ENCODE assay signal across 10 cellular contexts in the genomic region with DNA sequence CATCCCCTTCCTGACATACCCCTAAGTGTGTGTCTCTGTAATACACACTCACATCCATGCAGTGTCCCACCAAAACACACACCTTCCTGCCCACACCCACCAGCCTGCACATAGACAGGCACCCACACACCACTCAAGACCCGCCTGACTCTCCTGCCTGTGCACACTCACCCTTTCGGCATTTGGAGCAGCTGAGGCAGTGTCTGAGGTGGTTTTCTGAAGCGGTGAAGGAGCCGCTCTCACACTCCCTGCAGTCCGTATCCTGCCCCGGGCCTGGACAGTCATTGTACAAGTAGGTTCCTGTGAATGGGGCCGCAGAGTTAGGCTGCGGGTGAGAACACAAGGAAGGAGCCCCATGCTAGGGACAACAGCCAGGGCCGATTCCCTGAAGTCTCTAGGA. TPM values are rescaled to one million over a fixed set of nuclear protein-coding genes. Genes with fewer than 3 reads are reported as not detected.
DNase-seq lines count a peak whose midpoint lies in the region; ATAC-seq and TF ChIP-seq lines count a peak whose summit lies in the region.
"Had no signal": no experiment of that assay in that cellular context is flagged by ENCODE, and none has a peak within 500 bp of the region (broad histone marks: within the 10 kb centered on the region; RNA-seq: fewer than 3 reads in every experiment).

No MANE protein-coding gene starts in this region.

- intact Hi-C loops in activated CD4-positive, alpha-beta T cell treated with anti-CD3 and anti-CD28 coated beads for 36 hours (cut with DNase I, micrococcal nuclease) = no loop called here

- H3K4me1 ChIP-seq in suprapubic skin = peaks cover 72% of the 10 kb centered on the region

- peak overlapping the region; percentile 15 for H3K4me3 Mint-ChIP-seq in activated CD4-positive, alpha-beta T cell treated with anti-CD3 and anti-CD28 coated beads for 36 hours
- peak overlapping the region; percentile 75 to 76 for H3K4me3 Mint-ChIP-seq in activated T-cell treated with anti-CD3 and anti-CD28 coated beads, Interleukin-2, amount 50 U/mL, for 72 hours

- no peak for TF ChIP-seq EP300 in suprapubic skin (IDR thresholded peaks at IDR 0.05)

- 73% methylated on average over 9 of the region's 9 CpGs for WGBS in suprapubic skin

- H3K27me3 ChIP-seq in suprapubic skin = no peaks in the 10 kb centered on the region

- peak overlapping the region; percentile 79 for H3K27ac Mint-ChIP-seq in activated CD4-positive, alpha-beta T cell treated with anti-CD3 and anti-CD28 coated beads for 36 hours
- peak overlapping the region; percentile 88 for H3K27ac Mint-ChIP-seq in activated T-cell treated with anti-CD3 and anti-CD28 coated beads, Interleukin-2, amount 50 U/mL, for 72 hours

- peak; percentile 32 for DNase-seq in activated CD4-positive, alpha-beta T cell treated with anti-CD3 and anti-CD28 coated beads for 36 hours
- DNase-seq in activated CD4-positive, alpha-beta T cell treated with anti-CD3 and anti-CD28 coated beads for 4 hours = no peak
- no peak for DNase-seq in activated T-cell treated with anti-CD3 and anti-CD28 coated beads, Interleukin-2, amount 50 U/mL, for 72 hours
- DNase-seq in iris pigment epithelial cell (ENCODE audit: low read depth) (peak; percentile 93), suprapubic skin (ENCODE audit: low spot score in 2 of 2) (peak in 1 of 2 donors; percentile 74), NCI-H748 (lab: John Stamatoyannopoulos, UW; ENCODE audit: unreplicated experiment) (no peak), RKO (ENCODE audit: low spot score) (no peak), NCI-H1048 (lab: John Stamatoyannopoulos, UW) (no peak)

- no peaks in the 10 kb centered on the region for H3K9me3 Mint-ChIP-seq in activated CD4-positive, alpha-beta T cell treated with anti-CD3 and anti-CD28 coated beads for 36 hours (ENCODE audit: low read depth)
- no peaks in the 10 kb centered on the region for H3K9me3 Mint-ChIP-seq in activated T-cell treated with anti-CD3 and anti-CD28 coated beads, Interleukin-2, amount 50 U/mL, for 72 hours
- H3K9me3 Mint-ChIP-seq: IgD-negative memory B cell had no signal

- peaks cover 21% of the 10 kb centered on the region for H3K4me1 Mint-ChIP-seq in activated CD4-positive, alpha-beta T cell treated with anti-CD3 and anti-CD28 coated beads for 36 hours
- peaks cover 8% of the 10 kb centered on the region for H3K4me1 Mint-ChIP-seq in activated T-cell treated with anti-CD3 and anti-CD28 coated beads, Interleukin-2, amount 50 U/mL, for 72 hours (ENCODE audit: low read depth)

- no peak overlapping the region for H3K4me3 ChIP-seq in suprapubic skin

- H3K36me3 ChIP-seq in suprapubic skin = peaks cover 56% of the 10 kb centered on the region

- no peaks in the 10 kb centered on the region for H3K9me3 ChIP-seq in suprapubic skin

- no peak for TF ChIP-seq CTCF in suprapubic skin (IDR thresholded peaks at IDR 0.05)

- CTCF ChIA-PET in activated CD4-positive, alpha-beta T cell treated with anti-CD3 and anti-CD28 coated beads for 36 hours (lab: Charles Lee) = interaction anchor here (1.3 to 3.4 kb wide), 3 partner anchors 8 to 14 kb away, joined by 4 to 21 read pairs (median 11); no protein-coding TSS in a partner anchor

- TF ChIP-seq POLR2A in suprapubic skin (IDR thresholded peaks at IDR 0.05) = no peak

- peak overlapping the region; percentile 99 for H3K27ac ChIP-seq in suprapubic skin
- H3K27ac ChIP-seq: VCaP had no signal

- ATAC-seq in activated CD4-positive, alpha-beta T cell treated with anti-CD3 and anti-CD28 coated beads for 36 hours = no peak
- ATAC-seq in activated T-cell treated with anti-CD3 and anti-CD28 coated beads, Interleukin-2, amount 50 U/mL, for 72 hours (replicated peaks in 1 of 2) = peak in 1 of 2 donors; percentile 14

- peaks cover 55% of the 10 kb centered on the region for H3K36me3 Mint-ChIP-seq in activated CD4-positive, alpha-beta T cell treated with anti-CD3 and anti-CD28 coated beads for 36 hours (ENCODE audit: low read depth)
- H3K36me3 Mint-ChIP-seq in activated T-cell treated with anti-CD3 and anti-CD28 coated beads, Interleukin-2, amount 50 U/mL, for 72 hours (ENCODE audit: insufficient read depth in 2 of 2) = peaks cover 15 to 25% of the 10 kb centered on the region in 2 donors
- H3K36me3 Mint-ChIP-seq: IgD-negative memory B cell had no signal

- POLR2A ChIA-PET in activated CD4-positive, alpha-beta T cell treated with anti-CD3 and anti-CD28 coated beads for 36 hours (lab: Charles Lee) = interaction anchor here (0.6 kb wide), 1 partner anchor 18 kb away, joined by 6 read pairs; no protein-coding TSS in a partner anchor

- H3K27me3 Mint-ChIP-seq in activated CD4-positive, alpha-beta T cell treated with anti-CD3 and anti-CD28 coated beads for 36 hours = no peaks in the 10 kb centered on the region
- H3K27me3 Mint-ChIP-seq in activated T-cell treated with anti-CD3 and anti-CD28 coated beads, Interleukin-2, amount 50 U/mL, for 72 hours (ENCODE audit: low read depth) = no peaks in the 10 kb centered on the region

RNA-seq across cellular contexts. Expression of gene TNFRSF1A, which starts 8.3 kb away (rescaled TPM):
- 10 to 100 TPM; 42.1 to 58.7 TPM for total RNA-seq in activated CD4-positive, alpha-beta T cell treated with anti-CD3 and anti-CD28 coated beads for 36 hours
- 10 to 100 TPM; 48.4 to 52.1 TPM for total RNA-seq in activated T-cell treated with anti-CD3 and anti-CD28 coated beads, Interleukin-2, amount 50 U/mL, for 72 hours
- 100 to 1,000 TPM; 276 to 352 (median 281) TPM for total RNA-seq in suprapubic skin

RNA-seq across cellular contexts. Expression of gene PLEKHG6, which starts 23.1 kb away (rescaled TPM):
- not detected for total RNA-seq in activated CD4-positive, alpha-beta T cell treated with anti-CD3 and anti-CD28 coated beads for 36 hours
- total RNA-seq in activated T-cell treated with anti-CD3 and anti-CD28 coated beads, Interleukin-2, amount 50 U/mL, for 72 hours = not detected
- 10 to 100 TPM; 12.4 to 29.9 (median 27.8) TPM for total RNA-seq in suprapubic skin

RNA-seq across cellular contexts. Expression of gene SCNN1A, which starts 41.8 kb away (rescaled TPM):
- under 1 TPM in 1 of 2 experiments, not detected in 1; 0.05 TPM for total RNA-seq in activated CD4-positive, alpha-beta T cell treated with anti-CD3 and anti-CD28 coated beads for 36 hours
- total RNA-seq in activated T-cell treated with anti-CD3 and anti-CD28 coated beads, Interleukin-2, amount 50 U/mL, for 72 hours = under 1 TPM; 0.29 to 0.67 TPM
- 100 to 1,000 TPM in 1 of 4 donors, 10 to 100 TPM in 3; 74.2 to 143 (median 93.7) TPM for total RNA-seq in suprapubic skin

RNA-seq across cellular contexts. Expression of gene LTBR, which starts 50.4 kb away (rescaled TPM):
- total RNA-seq in activated CD4-positive, alpha-beta T cell treated with anti-CD3 and anti-CD28 coated beads for 36 hours = 1 to 10 TPM in 1 of 2 experiments, under 1 TPM in 1; 0.57 to 1.1 TPM
- 1 to 10 TPM; 1.3 to 1.9 TPM for total RNA-seq in activated T-cell treated with anti-CD3 and anti-CD28 coated beads, Interleukin-2, amount 50 U/mL, for 72 hours
- 100 to 1,000 TPM; 157 to 297 (median 204) TPM for total RNA-seq in suprapubic skin

Comparison
In these comparisons a context has a peak if more than half of its experiments do, and no peak if none do; other contexts are left out.
1. DNase-seq: peak in activated CD4-positive, alpha-beta T cell treated with anti-CD3 and anti-CD28 coated beads for 36 hours (single experiment) and iris pigment epithelial cell (single experiment); none in activated CD4-positive, alpha-beta T cell treated with anti-CD3 and anti-CD28 coated beads for 4 hours (0 of 2), activated T-cell treated with anti-CD3 and anti-CD28 coated beads, Interleukin-2, amount 50 U/mL, for 72 hours (0 of 2), NCI-H748 (single experiment), RKO (single experiment) and NCI-H1048 (single experiment).
2. RNA of gene TNFRSF1A, which starts 8.3 kb away (total RNA-seq): 276 to 352 TPM in suprapubic skin; 42.1 to 58.7 TPM in activated CD4-positive, alpha-beta T cell treated with anti-CD3 and anti-CD28 coated beads for 36 hours and 48.4 to 52.1 TPM in activated T-cell treated with anti-CD3 and anti-CD28 coated beads, Interleukin-2, amount 50 U/mL, for 72 hours; every median in the first group is over 4 times any median in the second.
3. RNA of gene PLEKHG6, which starts 23.1 kb away (total RNA-seq): 12.4 to 29.9 TPM in suprapubic skin; not detected in activated CD4-positive, alpha-beta T cell treated with anti-CD3 and anti-CD28 coated beads for 36 hours and not detected in activated T-cell treated with anti-CD3 and anti-CD28 coated beads, Interleukin-2, amount 50 U/mL, for 72 hours; every median in the first group is over 10 times any median in the second.
4. RNA of gene SCNN1A, which starts 41.8 kb away (total RNA-seq): 74.2 to 143 TPM in suprapubic skin; 0.29 to 0.67 TPM in activated T-cell treated with anti-CD3 and anti-CD28 coated beads, Interleukin-2, amount 50 U/mL, for 72 hours and 0.05 TPM in activated CD4-positive, alpha-beta T cell treated with anti-CD3 and anti-CD28 coated beads for 36 hours; every median in the first group is over 10 times any median in the second.